16 cellular contexts compared by ENCODE assay signal in genomic region chr20:11140359-11140758, GRCh38.
DNase-seq lines count a peak whose midpoint lies in the region; ATAC-seq, FAIRE-seq and TF ChIP-seq lines count a peak whose summit lies in the region.
"Had no signal": no experiment of that assay in that cellular context is flagged by ENCODE, and none has a peak within 500 bp of the region (broad histone marks: within the 10 kb centered on the region; RNA-seq: fewer than 3 reads in every experiment).

No MANE protein-coding gene starts in this region.

- peaks cover 4% of the 10 kb centered on the region for H3K36me3 Mint-ChIP-seq in osteocyte (ENCODE audit: unreplicated experiment)
- H3K36me3 Mint-ChIP-seq in activated T-cell treated with anti-CD3 and anti-CD28 coated beads, Interleukin-2, amount 50 U/mL, for 24 hours (ENCODE audit: low read depth): no peaks in the 10 kb centered on the region
- H3K36me3 Mint-ChIP-seq in activated naive CD4-positive, alpha-beta T cell treated with anti-CD3 and anti-CD28 coated beads, Interleukin-2, amount 50 U/mL, for 72 hours: peaks cover 0 to 11% of the 10 kb centered on the region in 2 donors

- DNase-seq in GM03348 (ENCODE audit: low spot score) (peak; percentile 58), RCC 7860 (ENCODE audit: low spot score) (peak; percentile 90), osteocyte (ENCODE audit: extremely low spot score, unreplicated experiment) (no peak)
- DNase-seq in activated T-cell treated with anti-CD3 and anti-CD28 coated beads, Interleukin-2, amount 50 U/mL, for 24 hours: no peak
- no peak for DNase-seq in activated naive CD4-positive, alpha-beta T cell treated with anti-CD3 and anti-CD28 coated beads, Interleukin-2, amount 50 U/mL, for 72 hours (ENCODE audit: low spot score in 2 of 2)
- DNase-seq: activated B cell treated with CpG ODN at 0.5 μM for 24 hours; adrenal gland; effector memory CD4-positive, alpha-beta T cell; H9; mucosa of descending colon; NCI-H2029 had no signal

- FAIRE-seq in RCC 7860 (lab: Jason Lieb, UNC): peak; percentile 98
- FAIRE-seq: GM12891, K562 had no signal

- H3K4me3 Mint-ChIP-seq in osteocyte (ENCODE audit: unreplicated experiment): no peak overlapping the region
- H3K4me3 Mint-ChIP-seq in activated T-cell treated with anti-CD3 and anti-CD28 coated beads, Interleukin-2, amount 50 U/mL, for 24 hours: no peak overlapping the region
- H3K4me3 Mint-ChIP-seq: activated B cell treated with CpG ODN at 0.5 μM for 24 hours, H9 had no signal

- ATAC-seq in esophagus mucosa (peak; percentile 50), HG03025 (IDR thresholded peaks at IDR 0.05; ENCODE audit: low FRiP score, unreplicated experiment) (no peak), GM18861 (IDR thresholded peaks at IDR 0.05; ENCODE audit: unreplicated experiment) (no peak)
- no peak for ATAC-seq in activated naive CD4-positive, alpha-beta T cell treated with anti-CD3 and anti-CD28 coated beads, Interleukin-2, amount 50 U/mL, for 72 hours
- ATAC-seq: K562, mucosa of descending colon had no signal

- peaks cover 7% of the 10 kb centered on the region for H3K9me3 Mint-ChIP-seq in osteocyte (ENCODE audit: unreplicated experiment)
- peaks cover 3% of the 10 kb centered on the region for H3K9me3 Mint-ChIP-seq in activated T-cell treated with anti-CD3 and anti-CD28 coated beads, Interleukin-2, amount 50 U/mL, for 24 hours
- H3K9me3 Mint-ChIP-seq in activated naive CD4-positive, alpha-beta T cell treated with anti-CD3 and anti-CD28 coated beads, Interleukin-2, amount 50 U/mL, for 72 hours: peaks cover 9 to 21% of the 10 kb centered on the region in 2 donors
- H3K9me3 Mint-ChIP-seq: H9 had no signal

- peak overlapping the region; percentile 86 for H3K27ac Mint-ChIP-seq in osteocyte (ENCODE audit: unreplicated experiment)
- H3K27ac Mint-ChIP-seq in activated T-cell treated with anti-CD3 and anti-CD28 coated beads, Interleukin-2, amount 50 U/mL, for 24 hours: no peak overlapping the region
- no peak overlapping the region for H3K27ac Mint-ChIP-seq in activated naive CD4-positive, alpha-beta T cell treated with anti-CD3 and anti-CD28 coated beads, Interleukin-2, amount 50 U/mL, for 72 hours
- H3K27ac Mint-ChIP-seq: activated B cell treated with CpG ODN at 0.5 μM for 24 hours had no signal

- peaks cover 66% of the 10 kb centered on the region for H3K4me1 Mint-ChIP-seq in osteocyte (ENCODE audit: unreplicated experiment)
- no peaks in the 10 kb centered on the region for H3K4me1 Mint-ChIP-seq in activated T-cell treated with anti-CD3 and anti-CD28 coated beads, Interleukin-2, amount 50 U/mL, for 24 hours (ENCODE audit: low read depth)
- H3K4me1 Mint-ChIP-seq: activated B cell treated with CpG ODN at 0.5 μM for 24 hours, H9 had no signal

- no peak for TF ChIP-seq CTCF in osteocyte (IDR thresholded peaks at IDR 0.05)

- H3K27me3 Mint-ChIP-seq in osteocyte (ENCODE audit: unreplicated experiment): no peaks in the 10 kb centered on the region
- no peaks in the 10 kb centered on the region for H3K27me3 Mint-ChIP-seq in activated T-cell treated with anti-CD3 and anti-CD28 coated beads, Interleukin-2, amount 50 U/mL, for 24 hours
- H3K27me3 Mint-ChIP-seq: activated B cell treated with CpG ODN at 0.5 μM for 24 hours had no signal

Comparison
In these comparisons a context has a peak if more than half of its experiments do, and no peak if none do; other contexts are left out.
1. DNase-seq: peak in GM03348 (single experiment) and RCC 7860 (single experiment); none in osteocyte (single experiment), activated T-cell treated with anti-CD3 and anti-CD28 coated beads, Interleukin-2, amount 50 U/mL, for 24 hours (single experiment) and activated naive CD4-positive, alpha-beta T cell treated with anti-CD3 and anti-CD28 coated beads, Interleukin-2, amount 50 U/mL, for 72 hours (0 of 2).